In the genomic region with DNA sequence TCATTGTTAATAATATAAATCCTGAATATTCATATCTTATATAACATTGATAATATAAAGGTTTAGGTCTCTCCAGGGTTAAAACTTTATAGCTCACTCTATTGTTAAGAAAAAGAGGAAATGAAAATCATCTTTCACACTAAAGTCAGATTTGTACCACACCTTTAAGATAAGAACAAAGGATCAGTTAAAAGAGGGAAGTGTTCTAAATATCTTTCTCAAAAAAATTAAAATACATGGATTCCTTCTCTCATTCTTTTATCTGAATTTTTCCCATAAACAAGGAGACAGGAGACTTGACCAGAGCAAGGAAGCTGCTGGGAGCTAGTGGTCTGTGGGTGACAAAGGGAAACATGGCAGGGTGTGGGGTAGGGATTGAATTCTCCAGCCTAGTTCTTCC, we compare ENCODE assay signal across 25 cellular contexts.
"Had no signal": no experiment of that assay in that cellular context is flagged by ENCODE, and none has a peak within 500 bp of the region (broad histone marks: within the 10 kb centered on the region; RNA-seq: fewer than 3 reads in every experiment).

No MANE protein-coding gene starts in this region.

- H3K36me3 Mint-ChIP-seq: mesothelial cell of epicardium had no signal

- H3K27me3 ChIP-seq: esophagus squamous epithelium, gastrocnemius medialis, heart right ventricle, left lung had no signal

- H3K27ac ChIP-seq: coronary artery, dorsolateral prefrontal cortex, epithelial cell of prostate, esophagus squamous epithelium, gastrocnemius medialis, heart right ventricle, left lung, lower lobe of right lung had no signal

- H3K9me3 Mint-ChIP-seq: mesothelial cell of epicardium had no signal

- H3K27ac Mint-ChIP-seq: mesothelial cell of epicardium had no signal

- H3K4me3 Mint-ChIP-seq: mesothelial cell of epicardium had no signal

- FAIRE-seq: islet of Langerhans, keratinocyte had no signal

- DNase-seq: dermis blood vessel endothelial cell; dorsolateral prefrontal cortex; effector CD4-positive, alpha-beta T cell; effector memory CD4-positive, alpha-beta T cell; erythroblast; esophagus squamous epithelium; foreskin fibroblast; foreskin melanocyte; gastrocnemius medialis; glutamatergic neuron; head of caudate nucleus; heart right ventricle; hippocampal formation; left cardiac atrium; left lung; left ventricle myocardium superior; lower lobe of right lung; mesenchymal stem cell; mucosa of descending colon had no signal

- H3K4me3 ChIP-seq: coronary artery, dorsolateral prefrontal cortex, esophagus squamous epithelium, gastrocnemius medialis, heart right ventricle, left lung, lower lobe of right lung, mucosa of descending colon had no signal

- ATAC-seq: esophagus mucosa, gastrocnemius medialis, heart right ventricle, left cardiac atrium, left lung, left ventricle myocardium superior, lower lobe of right lung, mucosa of descending colon had no signal

- H3K36me3 ChIP-seq: esophagus squamous epithelium, gastrocnemius medialis, heart right ventricle, left lung, lower lobe of right lung had no signal

- H3K9me3 ChIP-seq: esophagus squamous epithelium, gastrocnemius medialis, heart right ventricle, left lung, lower lobe of right lung had no signal

- H3K4me1 ChIP-seq: esophagus squamous epithelium, gastrocnemius medialis, heart right ventricle, left lung, lower lobe of right lung had no signal
